17 cellular contexts compared by ENCODE assay signal in the genomic region with DNA sequence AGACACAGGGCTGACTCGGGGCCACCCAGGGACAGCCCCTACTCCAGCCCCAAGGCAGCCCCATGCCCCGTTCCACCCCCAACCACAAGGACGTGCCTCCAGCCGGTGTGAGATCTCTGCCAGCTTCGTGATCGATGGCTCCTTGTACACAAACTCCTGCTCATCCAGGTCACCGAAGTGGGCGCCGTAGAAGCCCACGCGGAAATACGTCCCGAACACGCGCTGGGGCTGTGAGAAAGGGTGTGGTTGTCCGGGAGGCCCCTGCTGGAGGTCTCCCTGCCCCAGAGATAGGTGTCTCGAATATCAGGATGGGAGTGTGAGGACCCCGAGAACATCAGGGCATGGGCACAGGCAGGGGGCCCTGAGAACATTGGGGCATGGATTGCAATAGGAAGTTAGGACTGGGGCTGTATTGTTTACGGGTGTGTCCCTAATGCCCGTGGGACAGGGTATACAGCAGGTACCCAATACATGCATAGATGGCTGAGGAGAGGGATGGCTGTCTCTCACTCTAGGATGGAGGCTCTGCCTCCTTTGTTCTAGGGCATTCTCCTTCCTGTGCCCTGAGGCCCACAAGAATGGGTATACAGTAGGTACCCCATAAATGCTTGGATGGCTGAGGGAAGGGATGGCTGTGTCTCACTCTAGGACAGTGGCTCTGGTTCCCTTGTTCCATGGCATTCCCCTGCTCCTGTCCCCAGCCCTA. TPM values are rescaled to one million over a fixed set of nuclear protein-coding genes. Genes with fewer than 3 reads are reported as not detected.
DNase-seq lines count a peak whose midpoint lies in the region; ATAC-seq, FAIRE-seq and TF ChIP-seq lines count a peak whose summit lies in the region.
"Had no signal": no experiment of that assay in that cellular context is flagged by ENCODE, and none has a peak within 500 bp of the region (broad histone marks: within the 10 kb centered on the region; RNA-seq: fewer than 3 reads in every experiment).

No MANE protein-coding gene starts in this region.

- peak overlapping the region; percentile 79; the same call in 1 of the 2 replicates for H3K4me2 ChIP-seq in BLaER1
- peak overlapping the region; percentile 51 for H3K4me2 ChIP-seq in skeletal muscle satellite cell (ENCODE audit: low read length)

- peaks cover 54% of the 10 kb centered on the region for H3K4me1 ChIP-seq in BLaER1
- H3K4me1 ChIP-seq in ascending aorta = peaks cover 10 to 29% of the 10 kb centered on the region in 2 donors
- peaks cover 18 to 19% of the 10 kb centered on the region in 2 donors for H3K4me1 ChIP-seq in kidney (ENCODE audit: control insufficient read depth in 1 of 2, insufficient read depth in 1 of 2, low read depth in 1 of 2, low read length in 2 of 2)
- H3K4me1 ChIP-seq in skeletal muscle satellite cell (ENCODE audit: control insufficient read depth, insufficient read depth, low read length) = peaks cover 45% of the 10 kb centered on the region

- H3K9ac ChIP-seq in BLaER1 = no peak overlapping the region
- peak overlapping the region in 1 of 2 donors; percentile 1 for H3K9ac ChIP-seq in kidney (ENCODE audit: low read length in 2 of 2)
- peak overlapping the region; percentile 62 for H3K9ac ChIP-seq in skeletal muscle satellite cell (ENCODE audit: low read depth, low read length)

- no peak for DNase-seq in ascending aorta (ENCODE audit: low spot score in 2 of 2)
- DNase-seq in kidney = peak; percentile 71
- no peak for DNase-seq in T-helper 2 cell
- DNase-seq in mesenteric fat pad (ENCODE audit: low spot score) = no peak
- DNase-seq: activated CD4-positive, alpha-beta T cell treated with anti-CD3 and anti-CD28 coated beads, Interleukin-2, amount 50 U/mL, for 48 hours; activated gamma-delta T cell; KG1; NCI-H187; NK-92 treated with Interleukin-12 subunit alpha and Interleukin-12 subunit beta, amount 100 ng/mL, for 24 hours; stimulated activated CD4-positive, alpha-beta T cell treated with anti-CD3 and anti-CD28 coated beads, Interleukin-2, amount 100 ng/mL, for 48 hours; stimulated activated naive CD8-positive, alpha-beta T cell treated with anti-CD3 and anti-CD28 coated beads, Interleukin-15, amount 100 ng/mL, for 72 hours had no signal

- TF ChIP-seq CTCF in ascending aorta (IDR thresholded peaks at IDR 0.05) = no peak
- no peak for TF ChIP-seq CTCF in kidney (IDR thresholded peaks at IDR 0.05; ENCODE audit: borderline replicate concordance, extremely low read depth, insufficient read depth)

- no peak overlapping the region for H3K4me3 ChIP-seq in BLaER1
- H3K4me3 ChIP-seq in ascending aorta = peak overlapping the region in 1 of 2 donors; percentile 14
- H3K4me3 ChIP-seq in kidney (ENCODE audit: low read length in 2 of 2) = no peak overlapping the region
- H3K4me3 ChIP-seq in skeletal muscle satellite cell (ENCODE audit: low read length) = peak overlapping the region; percentile 22

- no peaks in the 10 kb centered on the region for H3K36me3 ChIP-seq in BLaER1
- peaks cover 0 to 6% of the 10 kb centered on the region in 2 donors for H3K36me3 ChIP-seq in ascending aorta
- H3K36me3 ChIP-seq in kidney (ENCODE audit: control insufficient read depth in 1 of 2, insufficient read depth in 2 of 2, low read length in 2 of 2) = peaks cover 0 to 7% of the 10 kb centered on the region in 2 donors
- peaks cover 9% of the 10 kb centered on the region for H3K36me3 ChIP-seq in skeletal muscle satellite cell (ENCODE audit: insufficient read depth, low read length)
- H3K36me3 ChIP-seq: neutrophil had no signal

- H4K20me1 ChIP-seq in BLaER1 = peaks cover 22% of the 10 kb centered on the region; the same call in 1 of the 2 replicates

- intact Hi-C loops in ascending aorta (cut with DNase I) (loop anchor here (1.0 to 10.0 kb wide), 3 partner anchors 64 to 268 kb away; no protein-coding TSS in a partner anchor), kidney (cut with DNase I) (loop anchor here (5.0 kb wide), 1 partner anchor 65 kb away; no protein-coding TSS in a partner anchor)

- no peak for FAIRE-seq in kidney (lab: Jason Lieb, UNC)
- FAIRE-seq: GM19239 had no signal

- H3K27me3 ChIP-seq in BLaER1 = no peaks in the 10 kb centered on the region
- H3K27me3 ChIP-seq in ascending aorta = no peaks in the 10 kb centered on the region
- no peaks in the 10 kb centered on the region for H3K27me3 ChIP-seq in skeletal muscle satellite cell (ENCODE audit: control insufficient read depth, insufficient read depth, low read length)

- ATAC-seq in HG02763 (IDR thresholded peaks at IDR 0.05; ENCODE audit: unreplicated experiment) (no peak), HG03039 (IDR thresholded peaks at IDR 0.05; ENCODE audit: unreplicated experiment) (no peak)
- ATAC-seq: stimulated activated naive CD8-positive, alpha-beta T cell treated with anti-CD3 and anti-CD28 coated beads, Interleukin-15, amount 100 ng/mL, for 72 hours had no signal

- H3K27ac ChIP-seq in BLaER1 (no peak overlapping the region), ascending aorta (peak overlapping the region; percentile 93 to 94), kidney (ENCODE audit: low read depth in 2 of 2, low read length in 2 of 2) (peak overlapping the region; percentile 75 to 85)
- H3K27ac ChIP-seq: neutrophil had no signal

- H3K9me3 ChIP-seq in BLaER1 (no peaks in the 10 kb centered on the region), ascending aorta (no peaks in the 10 kb centered on the region), kidney (ENCODE audit: control insufficient read depth in 1 of 2, low read length in 2 of 2) (no peaks in the 10 kb centered on the region), skeletal muscle satellite cell (replicated peaks; ENCODE audit: low read length) (no peaks in the 10 kb centered on the region)
- H3K9me3 ChIP-seq: neutrophil had no signal

RNA-seq across cellular contexts. Expression of a gene that starts 5.3 kb away (rescaled TPM):
- total RNA-seq in ascending aorta (572 TPM), kidney (119 TPM), mesenteric fat pad (121 TPM)
- 37.5 TPM for polyA plus RNA-seq in kidney (ENCODE audit: insufficient read depth, low read depth, low replicate concordance)
- 266 and 301 TPM in 2 replicates for total RNA-seq in skeletal muscle satellite cell (2012; rRNA removed)

RNA-seq across cellular contexts. Expression of a gene that starts 36.8 kb away (rescaled TPM):
- not detected for total RNA-seq in ascending aorta
- 1.9 TPM for total RNA-seq in kidney
- 1.3 TPM for polyA plus RNA-seq in kidney (ENCODE audit: insufficient read depth, low read depth, low replicate concordance)
- total RNA-seq in skeletal muscle satellite cell (2012; rRNA removed) = not detected in 2 replicates
- total RNA-seq in mesenteric fat pad = 4.5 TPM

RNA-seq across cellular contexts. Expression of a gene that starts 47.1 kb away (rescaled TPM):
- total RNA-seq in ascending aorta (1.1 TPM), kidney (1.7 TPM), mesenteric fat pad (0.77 TPM)
- polyA plus RNA-seq in kidney (ENCODE audit: insufficient read depth, low read depth, low replicate concordance) = 0.65 TPM
- total RNA-seq in skeletal muscle satellite cell (2012; rRNA removed) = 45.7 and 54.5 TPM in 2 replicates

RNA-seq across cellular contexts. Expression of a gene that starts 59.7 kb away (rescaled TPM):
- total RNA-seq in ascending aorta (140 TPM), kidney (112 TPM), mesenteric fat pad (119 TPM)
- 45.8 TPM for polyA plus RNA-seq in kidney (ENCODE audit: insufficient read depth, low read depth, low replicate concordance)
- 13.4 and 13.5 TPM in 2 replicates for total RNA-seq in skeletal muscle satellite cell (2012; rRNA removed)
